21 cellular contexts compared by ENCODE assay signal in genomic region chr6:1617466-1618304, GRCh38. TPM values are rescaled to one million over a fixed set of nuclear protein-coding genes. Genes with fewer than 3 reads are reported as not detected.
A peak's percentile ranks its signal among the peaks of the same experiment; 100 is the strongest.
DNase-seq lines count a peak whose midpoint lies in the region; ATAC-seq and TF ChIP-seq lines count a peak whose summit lies in the region.
"Had no signal": no experiment of that assay in that cellular context is flagged by ENCODE, and none has a peak within 500 bp of the region (broad histone marks: within the 10 kb centered on the region; RNA-seq: fewer than 3 reads in every experiment).

No MANE protein-coding gene starts in this region.

- H3K79me2 ChIP-seq in neural progenitor cell (ENCODE audit: low read depth): no peaks in the 10 kb centered on the region

- H3K4me3 Mint-ChIP-seq in neural progenitor cell: peak overlapping the region; percentile 2
- H3K4me3 Mint-ChIP-seq: CD8-positive, alpha-beta T cell; T-helper 1 cell treated with Interleukin-12 subunit alpha and Interleukin-12 subunit beta and Interleukin-4 antibody, amounts not matched to agents 30 μg/mL and 1 μg/mL, for 36 hours had no signal

- H3K4me3 ChIP-seq in epithelial cell of proximal tubule (ENCODE audit: low read depth, low read length) (peak overlapping the region; percentile 8), neural progenitor cell (no peak overlapping the region), tibial nerve (peak overlapping the region in 2 of 4 donors; percentile 3 to 81)
- H3K4me3 ChIP-seq: Peyer's patch, SJSA1 had no signal

- no peaks in the 10 kb centered on the region for H3K9me3 ChIP-seq in neural progenitor cell (ENCODE audit: low read depth)
- H3K9me3 ChIP-seq in tibial nerve: no peaks in the 10 kb centered on the region
- H3K9me3 ChIP-seq: Peyer's patch, SJSA1, suprapubic skin had no signal

- DNase-seq in epithelial cell of proximal tubule (ENCODE audit: low read depth): no peak
- DNase-seq in neural progenitor cell (ENCODE audit: low spot score): peak; percentile 42
- DNase-seq in tibial nerve (ENCODE audit: low spot score in 2 of 2): no peak
- DNase-seq in HEK293T (ENCODE audit: extremely low spot score): no peak
- DNase-seq in COLO829 (ENCODE audit: low spot score): no peak
- DNase-seq: activated CD4-positive, alpha-beta T cell treated with anti-CD3 and anti-CD28 coated beads, Interleukin-2, amount 50 U/mL, for 1 hour; activated CD8-positive, alpha-beta memory T cell treated with anti-CD3 and anti-CD28 coated beads, Interleukin-2, amount 50 U/mL, for 48 hours; activated gamma-delta T cell; CD8-positive, alpha-beta T cell; DMS79 treated with DMSO at 0.1 percent for 48 hours; effector CD8-positive, alpha-beta T cell; Kasumi-1; NCI-H1048; NCI-H2081 treated with DMSO at 0.1 percent for 48 hours; NK-92 treated with Interleukin-12 subunit alpha and Interleukin-12 subunit beta, amount 100 ng/mL, for 24 hours had no signal

- no peak for TF ChIP-seq CTCF in epithelial cell of proximal tubule (conservative IDR thresholded peaks at IDR 0.05; ENCODE audit: low read depth, low read length)
- no peak for TF ChIP-seq CTCF in neural progenitor cell (IDR thresholded peaks at IDR 0.05)
- TF ChIP-seq CTCF in tibial nerve (IDR thresholded peaks at IDR 0.05): no peak

- peaks cover 90% of the 10 kb centered on the region for H4K20me1 ChIP-seq in neural progenitor cell (ENCODE audit: low read depth)

- TF ChIP-seq EP300 in tibial nerve (IDR thresholded peaks at IDR 0.05): peak in 1 of 2 donors; percentile 18

- CTCF ChIA-PET in HEK293T (lab: Yijun Ruan, JAX): interaction anchor here (1.0 to 1.7 kb wide), 4 partner anchors 9 to 487 kb away, joined by 3 to 11 read pairs (median 6); no protein-coding TSS in a partner anchor

- H3K27ac ChIP-seq in angular gyrus (ENCODE audit: low read depth, low read length) (peak overlapping the region; percentile 5), neural progenitor cell (no peak overlapping the region), tibial nerve (peak overlapping the region; percentile 56 to 93 (median 73))
- H3K27ac ChIP-seq: Peyer's patch, SJSA1 had no signal

- H3K27me3 Mint-ChIP-seq in neural progenitor cell (ENCODE audit: insufficient read depth, low read depth): peaks cover 66% of the 10 kb centered on the region

- no peak for ATAC-seq in HG02852 (IDR thresholded peaks at IDR 0.05; ENCODE audit: unreplicated experiment)
- ATAC-seq: CD8-positive, alpha-beta T cell had no signal

- H3K9ac ChIP-seq in neural progenitor cell: no peak overlapping the region

- no peak overlapping the region for H3K27ac Mint-ChIP-seq in neural progenitor cell
- H3K27ac Mint-ChIP-seq: CD8-positive, alpha-beta T cell; T-helper 1 cell treated with Interleukin-12 subunit alpha and Interleukin-12 subunit beta and Interleukin-4 antibody, amounts not matched to agents 30 μg/mL and 1 μg/mL, for 36 hours had no signal

- H3K4me2 ChIP-seq in neural progenitor cell: no peak overlapping the region

- H3K36me3 ChIP-seq in neural progenitor cell: no peaks in the 10 kb centered on the region
- peaks cover 0 to 4% (median 0%) of the 10 kb centered on the region in 3 donors for H3K36me3 ChIP-seq in tibial nerve
- H3K36me3 ChIP-seq: suprapubic skin had no signal

- H2AFZ ChIP-seq in neural progenitor cell (replicated peaks): no peak overlapping the region

- no peaks in the 10 kb centered on the region for H3K36me3 Mint-ChIP-seq in neural progenitor cell

- H3K4me1 Mint-ChIP-seq in neural progenitor cell: peaks cover 5% of the 10 kb centered on the region

- H3K27me3 ChIP-seq in neural progenitor cell (peaks cover 100% of the 10 kb centered on the region), tibial nerve (peaks cover 0 to 79% of the 10 kb centered on the region in 2 donors)
- H3K27me3 ChIP-seq: SJSA1 had no signal

- H3F3A ChIP-seq in neural progenitor cell (ENCODE audit: low read depth): peaks cover 35% of the 10 kb centered on the region

- no peaks in the 10 kb centered on the region for H3K9me3 Mint-ChIP-seq in neural progenitor cell
- H3K9me3 Mint-ChIP-seq: CD8-positive, alpha-beta T cell; T-helper 1 cell treated with Interleukin-12 subunit alpha and Interleukin-12 subunit beta and Interleukin-4 antibody, amounts not matched to agents 30 μg/mL and 1 μg/mL, for 36 hours had no signal

- POLR2A ChIA-PET in HEK293T (lab: Yijun Ruan, JAX): interaction anchor here (0.7 to 5.5 kb wide), 14 partner anchors 8 to 204 kb away, joined by 3 to 74 read pairs (median 6); partner anchors contain the start of gene FOXC1

- TF ChIP-seq POLR2A in tibial nerve (IDR thresholded peaks at IDR 0.05): no peak

- WGBS in tibial nerve, 2 donors: 57 to 63% methylated on average over 18 to 19 of the region's 20 CpGs

- H3K4me1 ChIP-seq in neural progenitor cell (peaks cover 3% of the 10 kb centered on the region), tibial nerve (peaks cover 0 to 47% (median 15%) of the 10 kb centered on the region in 4 donors)

TF ChIP-seq in HEK293T, 16 proteins besides CTCF, POLR2A, EP300 and RAD21:
- TF ChIP-seq NFRKB (IDR thresholded peaks at IDR 0.05) (no peak), ARNT (IDR thresholded peaks at IDR 0.05) (no peak), FOXK2 (IDR thresholded peaks at IDR 0.05) (no peak), ZNF384 (IDR thresholded peaks at IDR 0.05) (no peak), TARDBP (IDR thresholded peaks at IDR 0.05) (no peak), ELF4 (IDR thresholded peaks at IDR 0.05) (no peak), HDGF (IDR thresholded peaks at IDR 0.05; ENCODE audit: borderline replicate concordance) (no peak), L3MBTL2 (conservative IDR thresholded peaks at IDR 0.05) (no peak), SP1 (IDR thresholded peaks at IDR 0.05) (no peak), FOXA1 (IDR thresholded peaks at IDR 0.05) (no peak), PKNOX1 (IDR thresholded peaks at IDR 0.05) (no peak), LEF1 (IDR thresholded peaks at IDR 0.05; ENCODE audit: borderline replicate concordance) (no peak), BHLHE40 (IDR thresholded peaks at IDR 0.05; ENCODE audit: borderline replicate concordance) (no peak), SUZ12 (IDR thresholded peaks at IDR 0.05) (no peak), CTBP1 (IDR thresholded peaks at IDR 0.05; ENCODE audit: borderline replicate concordance) (no peak)

RNA-seq across cellular contexts. Expression of gene FOXC1, which starts 8.0 kb away (rescaled TPM):
- 18.6 and 27.7 TPM in 2 replicates for total RNA-seq in epithelial cell of proximal tubule
- total RNA-seq in neural progenitor cell (ENCODE audit: low replicate concordance): 0.09 and 0.45 TPM in 2 replicates
- 10 to 100 TPM; 36.0 to 53.7 (median 50.2) TPM for total RNA-seq in tibial nerve
- total RNA-seq: CD8-positive, alpha-beta T cell had no signal

Comparison
In these comparisons a context has a peak if more than half of its experiments do, and no peak if none do; other contexts are left out.
1. RNA of gene FOXC1, which starts 8.0 kb away (total RNA-seq): 36.0 to 53.7 TPM in tibial nerve and 18.6 to 27.7 TPM in epithelial cell of proximal tubule; 0.09 to 0.45 TPM in neural progenitor cell; every median in the first group is over 10 times any median in the second.